8 cellular contexts compared by ENCODE assay signal in genomic region chr6:3749991-3750323, GRCh38. TPM values are rescaled to one million over a fixed set of nuclear protein-coding genes. Genes with fewer than 3 reads are reported as not detected.
DNase-seq lines count a peak whose midpoint lies in the region; ATAC-seq and TF ChIP-seq lines count a peak whose summit lies in the region.

No MANE protein-coding gene starts in this region.

- H3F3A ChIP-seq in GM23248 (ENCODE audit: insufficient read depth): peaks cover 33% of the 10 kb centered on the region

- H3K9me3 Mint-ChIP-seq in glutamatergic neuron (ENCODE audit: unreplicated experiment): peaks cover 12% of the 10 kb centered on the region

- no peaks in the 10 kb centered on the region for H3K36me3 ChIP-seq in GM23248 (ENCODE audit: low read depth)
- H3K36me3 ChIP-seq in psoas muscle (ENCODE audit: insufficient read depth in 1 of 2, low read depth in 1 of 2): no peaks in the 10 kb centered on the region

- H3K36me3 Mint-ChIP-seq in glutamatergic neuron (ENCODE audit: unreplicated experiment): no peaks in the 10 kb centered on the region

- WGBS in GM23248 (ENCODE audit: low coverage in 1 of 2, low lambda C conversion rate in 2 of 2, missing lambda C conversion rate in 2 of 2), 2 experiments: 1% methylated on average over 7 of the region's 7 CpGs
- WGBS in psoas muscle, 3 donors: 54 to 67% (median 59%) methylated on average over 7 of the region's 7 CpGs

- H3K4me1 ChIP-seq in GM23248 (ENCODE audit: insufficient read depth) (peaks cover 33% of the 10 kb centered on the region), psoas muscle (peaks cover 49% of the 10 kb centered on the region)

- peaks cover 18% of the 10 kb centered on the region for H3K4me1 Mint-ChIP-seq in glutamatergic neuron (ENCODE audit: low read depth, unreplicated experiment)

- peaks cover 10% of the 10 kb centered on the region for H3K27me3 Mint-ChIP-seq in glutamatergic neuron (ENCODE audit: unreplicated experiment)

- no peak overlapping the region for H3K27ac Mint-ChIP-seq in glutamatergic neuron (ENCODE audit: unreplicated experiment)

- H3K27ac ChIP-seq in GM23248 (peak overlapping the region; percentile 94), psoas muscle (peak overlapping the region; percentile 91)

- H3K4me3 ChIP-seq in GM23248 (peak overlapping the region; percentile 86), WI38 (ENCODE audit: low read depth, low read length) (peak overlapping the region; percentile 88), psoas muscle (peak overlapping the region; percentile 72)

- H3K4me2 ChIP-seq in GM23248 (ENCODE audit: unreplicated experiment): peak overlapping the region; percentile 91

- DNase-seq in GM23248 (peak; percentile 91), glutamatergic neuron (no peak), psoas muscle (peak; percentile 72 to 76), NAMALWA (ENCODE audit: low spot score) (no peak), NCI-H345 (lab: John Stamatoyannopoulos, UW) (no peak), NCI-H1930 (lab: John Stamatoyannopoulos, UW) (no peak), NCI-H510A (lab: John Stamatoyannopoulos, UW) (no peak)

- no peak overlapping the region for H2AFZ ChIP-seq in GM23248

- 0 out of 2 replicates have a peak, but pooled peaks cover 9% of the 10 kb centered on the region for H4K20me1 ChIP-seq in GM23248 (ENCODE audit: insufficient read depth)

- no peaks in the 10 kb centered on the region for H3K9me2 ChIP-seq in GM23248 (ENCODE audit: insufficient read depth)

- intact Hi-C loops in psoas muscle (cut with DNase I): loop anchor here (2.0 to 10.0 kb wide), 7 partner anchors 57 to 385 kb away; partner anchors contain the start of gene ECI2 (in 1 of the 2)

- H3K9me3 ChIP-seq in GM23248 (ENCODE audit: low read depth): no peaks in the 10 kb centered on the region
- no peaks in the 10 kb centered on the region for H3K9me3 ChIP-seq in psoas muscle

- no peak for ATAC-seq in psoas muscle

- H3K27me3 ChIP-seq in GM23248 (replicated peaks; ENCODE audit: insufficient read depth): no peaks in the 10 kb centered on the region
- no peaks in the 10 kb centered on the region for H3K27me3 ChIP-seq in psoas muscle (ENCODE audit: insufficient read depth in 3 of 3, low read length in 2 of 3)

- in situ Hi-C loops in GM23248 (cut with MboI): loop anchor here (5.0 to 10.0 kb wide), 3 partner anchors 77 to 235 kb away; no protein-coding TSS in a partner anchor

- H3K9ac ChIP-seq in GM23248: peak overlapping the region; percentile 99

- H3K4me3 Mint-ChIP-seq in glutamatergic neuron (ENCODE audit: unreplicated experiment): peak overlapping the region; percentile 80

- H3K79me2 ChIP-seq in GM23248 (ENCODE audit: insufficient read depth): peaks cover 62% of the 10 kb centered on the region

- TF ChIP-seq CTCF in WI38 (IDR thresholded peaks at IDR 0.05; ENCODE audit: low read depth, low read length): no peak
- no peak for TF ChIP-seq CTCF in glutamatergic neuron (IDR thresholded peaks at IDR 0.05; ENCODE audit: partially characterized antibody, unreplicated experiment)
- TF ChIP-seq CTCF in psoas muscle (IDR thresholded peaks at IDR 0.05): no peak

RNA-seq across cellular contexts. Expression of gene PXDC1, which starts 1.6 kb away (rescaled TPM):
- 167 and 192 TPM in 2 replicates for total RNA-seq in GM23248 (2014; rRNA removed; shearing (Covaris generic))
- 122 and 135 TPM in 2 replicates for polyA plus RNA-seq in GM23248 (2016; fragmentation: Nextera tagmentation; extraction: Ambion mirVana)
- total RNA-seq in glutamatergic neuron (ENCODE audit: unreplicated experiment): 7.5 TPM
- total RNA-seq in psoas muscle: 10 to 100 TPM in 3 of 4 donors, 1 to 10 TPM in 1; 9.8 to 28.1 (median 17.0) TPM
- 10 to 100 TPM; 12.2 to 32.0 (median 24.3) TPM for polyA plus RNA-seq in psoas muscle

Comparison
In these comparisons a context has a peak if more than half of its experiments do, and no peak if none do; other contexts are left out.
1. DNase-seq: peak in GM23248 (single experiment) and psoas muscle (2 of 2); none in glutamatergic neuron (single experiment), NAMALWA (single experiment), NCI-H345 (single experiment), NCI-H1930 (0 of 2) and NCI-H510A (single experiment).
2. Peak in every context shown above with its lines, with median percentiles within 50 percentile points of each other: H3K4me3 ChIP-seq.